In the genomic region with DNA sequence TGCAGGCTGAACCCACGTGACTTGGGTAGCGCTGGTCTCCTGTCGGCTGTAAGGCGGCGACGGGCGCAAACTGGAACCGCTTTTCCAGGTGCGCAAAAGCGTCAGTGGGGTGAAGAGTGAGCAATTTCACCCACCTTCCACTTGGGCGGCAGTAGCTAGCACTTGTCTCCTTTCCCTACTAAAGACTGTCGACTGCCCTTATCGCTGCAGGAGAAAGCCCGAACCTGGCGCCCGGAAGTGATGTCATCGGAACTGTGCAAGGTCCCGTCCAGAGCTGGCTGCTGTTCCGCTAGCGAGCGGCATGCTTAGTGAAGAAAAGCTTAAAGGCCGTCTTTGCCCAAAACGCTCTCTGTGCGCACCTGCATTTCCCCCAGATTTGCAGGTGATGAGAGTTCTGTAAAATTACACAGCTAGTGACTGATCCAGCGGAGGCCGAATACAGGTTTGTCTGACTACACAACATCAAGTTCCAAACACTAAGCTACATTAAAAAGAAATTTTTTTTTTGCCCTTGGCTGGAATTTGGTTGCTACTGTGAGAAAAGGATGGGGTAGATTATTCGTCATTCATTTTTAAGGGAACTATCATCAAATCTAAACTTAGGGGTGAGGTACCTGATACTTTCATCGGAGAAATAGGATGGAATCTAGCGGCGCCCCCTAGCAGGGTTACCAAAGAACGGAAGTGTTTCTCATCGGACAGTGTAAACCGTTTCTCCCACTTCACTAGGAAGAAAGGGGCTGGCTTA, we compare ENCODE assay signal across 8 cellular contexts. TPM values are rescaled to one million over a fixed set of nuclear protein-coding genes. Genes with fewer than 3 reads are reported as not detected.
DNase-seq lines count a peak whose midpoint lies in the region; ATAC-seq and TF ChIP-seq lines count a peak whose summit lies in the region.

TSS of gene OSGEPL1 (minus strand) at position 242 of the 748 bp plus-strand sequence. CDS start 1,152 bp downstream, outside the sequence.

- H3K27me3 ChIP-seq in liver (ENCODE audit: control insufficient read depth in 4 of 4, insufficient read depth in 4 of 4, low read length in 3 of 4): no peaks in the 10 kb centered on the region

- peak in 1 of 2 donors; percentile 7 for TF ChIP-seq RAD21 in liver (IDR thresholded peaks at IDR 0.05)

- peak; percentile 95 for ATAC-seq in GM19372 (IDR thresholded peaks at IDR 0.05; ENCODE audit: low read depth, unreplicated experiment)
- peak; percentile 80 for ATAC-seq in HG03558 (IDR thresholded peaks at IDR 0.05; ENCODE audit: extremely low read depth, unreplicated experiment)

- peaks cover 0 to 17% (median 15%) of the 10 kb centered on the region in 4 donors for H3K4me1 ChIP-seq in liver (ENCODE audit: control insufficient read depth in 4 of 4, insufficient read depth in 4 of 4, low read length in 3 of 4)

- peak; percentile 25 for TF ChIP-seq CTCF in liver (IDR thresholded peaks at IDR 0.05; ENCODE audit: low read depth, low read length, missing input control)

- H3K9ac ChIP-seq in liver (ENCODE audit: low read depth in 1 of 2, low read length in 2 of 2): peak within 1 kb of the TSS; percentile 89 to 97

- peaks cover 0 to 7% (median 0%) of the 10 kb centered on the region in 4 donors for H3K36me3 ChIP-seq in liver (ENCODE audit: control insufficient read depth in 4 of 4, insufficient read depth in 3 of 4, low read depth in 1 of 4, low read length in 3 of 4)

- DNase-seq in CD1c-positive myeloid dendritic cell (ENCODE audit: extremely low spot score) (peak; percentile 93), NCI-H748 (lab: John Stamatoyannopoulos, UW; ENCODE audit: unreplicated experiment) (peak; percentile 99), dermis microvascular lymphatic vessel endothelial cell (ENCODE audit: low read depth in 2 of 2) (peak; percentile 83 to 92)
- peak; percentile 91 to 95 for DNase-seq in activated CD4-positive, alpha-beta T cell treated with anti-CD3 and anti-CD28 coated beads, Interleukin-2, amount 50 U/mL, for 48 hours
- DNase-seq in stimulated activated CD4-positive, alpha-beta T cell treated with anti-CD3 and anti-CD28 coated beads, Interleukin-4, amount 100 ng/mL, for 24 hours: peak; percentile 94

- peak within 1 kb of the TSS; percentile 72 to 99 (median 98) for H3K4me3 ChIP-seq in liver (ENCODE audit: low read depth in 1 of 3, low read length in 3 of 3)

- no peaks in the 10 kb centered on the region for H3K9me3 ChIP-seq in liver (ENCODE audit: control insufficient read depth in 4 of 4, low read length in 3 of 4)

- WGBS in liver: under 1% methylated on average over 33 of the region's 33 CpGs

- H3K27ac ChIP-seq in liver (ENCODE audit: low read depth in 1 of 2, low read length in 2 of 2): peak within 1 kb of the TSS; percentile 92 to 95

TF ChIP-seq in liver, 16 proteins besides CTCF, POLR2A, EP300 and RAD21:
- TF ChIP-seq YY1 (IDR thresholded peaks at IDR 0.05) (peak; percentile 50), NR2F2 (IDR thresholded peaks at IDR 0.05) (no peak), EGR1 (IDR thresholded peaks at IDR 0.05; ENCODE audit: low read depth in 2 of 2) (no peak), HNF4G (IDR thresholded peaks at IDR 0.05) (no peak), FOXA2 (IDR thresholded peaks at IDR 0.05) (no peak), RXRA (IDR thresholded peaks at IDR 0.05) (no peak), JUND (IDR thresholded peaks at IDR 0.05) (peak; percentile 60 to 79), ATF3 (IDR thresholded peaks at IDR 0.05) (peak; percentile 18), FOXA1 (IDR thresholded peaks at IDR 0.05) (no peak), TAF1 (conservative IDR thresholded peaks at IDR 0.05) (peak; percentile 74), SP1 (IDR thresholded peaks at IDR 0.05) (peak; percentile 32), ZBTB33 (IDR thresholded peaks at IDR 0.05) (no peak), GABPA (IDR thresholded peaks at IDR 0.05 in 1 of 2, conservative IDR thresholded peaks at IDR 0.05 in 1 of 2) (peak; percentile 91 to 94), HNF4A (conservative IDR thresholded peaks at IDR 0.05) (peak; percentile 7 to 29)
- TF ChIP-seq, protein P1, sequence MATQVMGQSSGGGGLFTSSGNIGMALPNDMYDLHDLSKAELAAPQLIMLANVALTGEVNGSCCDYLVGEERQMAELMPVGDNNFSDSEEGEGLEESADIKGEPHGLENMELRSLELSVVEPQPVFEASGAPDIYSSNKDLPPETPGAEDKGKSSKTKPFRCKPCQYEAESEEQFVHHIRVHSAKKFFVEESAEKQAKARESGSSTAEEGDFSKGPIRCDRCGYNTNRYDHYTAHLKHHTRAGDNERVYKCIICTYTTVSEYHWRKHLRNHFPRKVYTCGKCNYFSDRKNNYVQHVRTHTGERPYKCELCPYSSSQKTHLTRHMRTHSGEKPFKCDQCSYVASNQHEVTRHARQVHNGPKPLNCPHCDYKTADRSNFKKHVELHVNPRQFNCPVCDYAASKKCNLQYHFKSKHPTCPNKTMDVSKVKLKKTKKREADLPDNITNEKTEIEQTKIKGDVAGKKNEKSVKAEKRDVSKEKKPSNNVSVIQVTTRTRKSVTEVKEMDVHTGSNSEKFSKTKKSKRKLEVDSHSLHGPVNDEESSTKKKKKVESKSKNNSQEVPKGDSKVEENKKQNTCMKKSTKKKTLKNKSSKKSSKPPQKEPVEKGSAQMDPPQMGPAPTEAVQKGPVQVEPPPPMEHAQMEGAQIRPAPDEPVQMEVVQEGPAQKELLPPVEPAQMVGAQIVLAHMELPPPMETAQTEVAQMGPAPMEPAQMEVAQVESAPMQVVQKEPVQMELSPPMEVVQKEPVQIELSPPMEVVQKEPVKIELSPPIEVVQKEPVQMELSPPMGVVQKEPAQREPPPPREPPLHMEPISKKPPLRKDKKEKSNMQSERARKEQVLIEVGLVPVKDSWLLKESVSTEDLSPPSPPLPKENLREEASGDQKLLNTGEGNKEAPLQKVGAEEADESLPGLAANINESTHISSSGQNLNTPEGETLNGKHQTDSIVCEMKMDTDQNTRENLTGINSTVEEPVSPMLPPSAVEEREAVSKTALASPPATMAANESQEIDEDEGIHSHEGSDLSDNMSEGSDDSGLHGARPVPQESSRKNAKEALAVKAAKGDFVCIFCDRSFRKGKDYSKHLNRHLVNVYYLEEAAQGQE (IDR thresholded peaks at IDR 0.05): peak; percentile 28
- TF ChIP-seq, protein P2, sequence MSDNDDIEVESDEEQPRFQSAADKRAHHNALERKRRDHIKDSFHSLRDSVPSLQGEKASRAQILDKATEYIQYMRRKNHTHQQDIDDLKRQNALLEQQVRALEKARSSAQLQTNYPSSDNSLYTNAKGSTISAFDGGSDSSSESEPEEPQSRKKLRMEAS (IDR thresholded peaks at IDR 0.05): peak; percentile 21

RNA-seq across cellular contexts. Expression of gene OSGEPL1, which starts in this region (rescaled TPM):
- total RNA-seq in dermis microvascular lymphatic vessel endothelial cell (4.2 and 5.3 TPM in 2 replicates), liver (1 to 10 TPM; 5.4 to 5.6 TPM)
- 1 to 10 TPM; 2.9 to 5.3 TPM for polyA plus RNA-seq in liver

Comparison
In these comparisons a context has a peak if more than half of its experiments do, and no peak if none do; other contexts are left out.
1. Peak in every context shown above with its lines: DNase-seq, ATAC-seq, H3K4me3 ChIP-seq and H3K27ac ChIP-seq.